ENCODE assay signal across 27 cellular contexts in the genomic region with DNA sequence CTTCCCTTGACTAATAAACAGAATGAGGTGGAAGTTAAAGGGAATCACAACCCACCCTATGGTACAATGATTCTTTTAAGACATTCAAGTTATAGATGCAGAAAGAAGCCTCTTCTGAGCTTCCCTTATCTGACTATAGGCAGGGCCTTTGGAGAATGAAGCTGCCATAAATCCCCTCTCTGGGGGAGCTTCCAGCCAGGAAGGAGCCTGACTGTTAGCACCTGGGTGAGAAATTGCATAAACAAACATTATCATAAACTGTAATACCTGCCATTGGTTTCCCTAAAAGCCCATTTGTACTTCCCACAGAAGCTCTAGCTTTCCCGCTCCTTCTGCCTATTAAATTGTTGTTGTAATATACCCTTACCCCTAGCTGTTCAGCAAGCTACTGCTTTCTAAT.
A peak's percentile ranks its signal among the peaks of the same experiment; 100 is the strongest.
DNase-seq lines count a peak whose midpoint lies in the region; ATAC-seq, FAIRE-seq and TF ChIP-seq lines count a peak whose summit lies in the region.
"Had no signal": no experiment of that assay in that cellular context is flagged by ENCODE, and none has a peak within 500 bp of the region (broad histone marks: within the 10 kb centered on the region; RNA-seq: fewer than 3 reads in every experiment).

No MANE protein-coding gene starts in this region.

- no peak overlapping the region for H3K4me3 ChIP-seq in CD4-positive, CD25-positive, alpha-beta regulatory T cell (ENCODE audit: low read depth, low read length)
- no peak overlapping the region for H3K4me3 ChIP-seq in HUES6 (ENCODE audit: low read depth, low read length)
- H3K4me3 ChIP-seq in naive thymus-derived CD4-positive, alpha-beta T cell (ENCODE audit: low read length), result no peak overlapping the region
- H3K4me3 ChIP-seq: ascending aorta, dorsolateral prefrontal cortex had no signal

- no peak for TF ChIP-seq CTCF in activated B cell treated with CpG ODN at 0.5 μM for 24 hours (IDR thresholded peaks at IDR 0.05)

- peaks cover 17% of the 10 kb centered on the region for H3K4me1 ChIP-seq in CD4-positive, CD25-positive, alpha-beta regulatory T cell (ENCODE audit: control insufficient read depth, insufficient read depth, low read length, poor library complexity, severe bottlenecking)
- H3K4me1 ChIP-seq in HUES6 (ENCODE audit: control insufficient read depth, insufficient read depth, low read length), result peaks cover 28% of the 10 kb centered on the region
- peaks cover 12 to 29% of the 10 kb centered on the region in 2 donors for H3K4me1 ChIP-seq in naive thymus-derived CD4-positive, alpha-beta T cell (ENCODE audit: control insufficient read depth in 2 of 2, insufficient read depth in 2 of 2, low read length in 2 of 2)
- H3K4me1 ChIP-seq: ascending aorta had no signal

- no peak for FAIRE-seq in frontal cortex (lab: Jason Lieb, UNC)
- FAIRE-seq: keratinocyte, small intestine had no signal

- no peaks in the 10 kb centered on the region for H3K27me3 Mint-ChIP-seq in CD4-positive, CD25-positive, alpha-beta regulatory T cell
- H3K27me3 Mint-ChIP-seq in activated B cell treated with CpG ODN at 0.5 μM for 24 hours, result no peaks in the 10 kb centered on the region
- no peaks in the 10 kb centered on the region for H3K27me3 Mint-ChIP-seq in naive thymus-derived CD4-positive, alpha-beta T cell
- H3K27me3 Mint-ChIP-seq: activated CD4-positive, alpha-beta T cell treated with anti-CD3 and anti-CD28 coated beads, Interleukin-2, amount 10 ng/mL, durations not matched to agents 7 days and 5 days; central memory CD8-positive, alpha-beta T cell had no signal

- intact Hi-C loops in activated B cell treated with CpG ODN at 0.5 μM for 24 hours (cut with micrococcal nuclease), result loop anchor here (1.0 to 5.0 kb wide), 2 partner anchors 9 to 191 kb away; no protein-coding TSS in a partner anchor
- intact Hi-C loops in naive thymus-derived CD4-positive, alpha-beta T cell (cut with micrococcal nuclease), result no loop called here

- POLR2A ChIA-PET in activated B cell treated with CpG ODN at 0.5 μM for 24 hours (lab: Charles Lee), result interaction anchor here (0.6 to 6.9 kb wide), 13 partner anchors 9 to 191 kb away, joined by 3 to 68 read pairs (median 5); a partner anchor contains a TSS
- POLR2A ChIA-PET in naive thymus-derived CD4-positive, alpha-beta T cell (lab: Charles Lee), result interaction anchor here (0.9 to 1.9 kb wide), 9 partner anchors 9 to 151 kb away, joined by 3 to 9 read pairs (median 4); a partner anchor contains a TSS

- peak overlapping the region; percentile 21 to 80 (median 65) for H3K27ac Mint-ChIP-seq in CD4-positive, CD25-positive, alpha-beta regulatory T cell
- H3K27ac Mint-ChIP-seq in activated B cell treated with CpG ODN at 0.5 μM for 24 hours, result peak overlapping the region; percentile 100
- H3K27ac Mint-ChIP-seq in naive thymus-derived CD4-positive, alpha-beta T cell, result peak overlapping the region; percentile 8 to 99 (median 89)

- H3K9me3 Mint-ChIP-seq in CD4-positive, CD25-positive, alpha-beta regulatory T cell, result peaks cover 0 to 8% (median 0%) of the 10 kb centered on the region in 7 donors
- H3K9me3 Mint-ChIP-seq in activated B cell treated with CpG ODN at 0.5 μM for 24 hours, result no peaks in the 10 kb centered on the region
- H3K9me3 Mint-ChIP-seq in naive thymus-derived CD4-positive, alpha-beta T cell, result peaks cover 5 to 44% (median 12%) of the 10 kb centered on the region in 11 donors
- H3K9me3 Mint-ChIP-seq: central memory CD8-positive, alpha-beta T cell had no signal

- no peak overlapping the region for H3K4me3 Mint-ChIP-seq in CD4-positive, CD25-positive, alpha-beta regulatory T cell
- peak overlapping the region; percentile 32 for H3K4me3 Mint-ChIP-seq in activated B cell treated with CpG ODN at 0.5 μM for 24 hours
- H3K4me3 Mint-ChIP-seq in naive thymus-derived CD4-positive, alpha-beta T cell, result peak overlapping the region in 3 of 10 donors; percentile 13 to 63 (median 27)
- H3K4me3 Mint-ChIP-seq: activated CD4-positive, alpha-beta T cell treated with anti-CD3 and anti-CD28 coated beads, Interleukin-2, amount 10 ng/mL, durations not matched to agents 7 days and 5 days; central memory CD8-positive, alpha-beta T cell had no signal

- no peak overlapping the region for H3K27ac ChIP-seq in CD4-positive, CD25-positive, alpha-beta regulatory T cell (ENCODE audit: insufficient read depth, low read length, poor library complexity, severe bottlenecking)
- H3K27ac ChIP-seq in HUES6 (ENCODE audit: low read depth, low read length), result peak overlapping the region; percentile 25; the same call in 1 of the 2 replicates
- no peak overlapping the region for H3K27ac ChIP-seq in naive thymus-derived CD4-positive, alpha-beta T cell (ENCODE audit: low read depth, low read length)
- H3K27ac ChIP-seq: ascending aorta, RWPE1 had no signal

- H3K36me3 ChIP-seq in CD4-positive, CD25-positive, alpha-beta regulatory T cell (ENCODE audit: control insufficient read depth, insufficient read depth, low read length), result no peaks in the 10 kb centered on the region
- no peaks in the 10 kb centered on the region for H3K36me3 ChIP-seq in HUES6 (ENCODE audit: control insufficient read depth, insufficient read depth, low read length)
- H3K36me3 ChIP-seq in naive thymus-derived CD4-positive, alpha-beta T cell (ENCODE audit: control insufficient read depth in 2 of 3, insufficient read depth in 3 of 3, low read length in 3 of 3), result no peaks in the 10 kb centered on the region
- H3K36me3 ChIP-seq: ascending aorta had no signal

- no peaks in the 10 kb centered on the region for H3K9me3 ChIP-seq in CD4-positive, CD25-positive, alpha-beta regulatory T cell (ENCODE audit: control insufficient read depth in 2 of 2, low read length in 2 of 2)
- H3K9me3 ChIP-seq in HUES6 (ENCODE audit: control insufficient read depth, insufficient read depth, low read depth, low read length), result peaks cover 15% of the 10 kb centered on the region
- H3K9me3 ChIP-seq in naive thymus-derived CD4-positive, alpha-beta T cell (ENCODE audit: control insufficient read depth in 2 of 3, low read length in 3 of 3), result peaks cover 0 to 3% (median 0%) of the 10 kb centered on the region in 3 experiments
- H3K9me3 ChIP-seq: ascending aorta had no signal

- ATAC-seq in CD4-positive, CD25-positive, alpha-beta regulatory T cell (ENCODE audit: low read depth in 2 of 2), result no peak
- ATAC-seq in activated B cell treated with CpG ODN at 0.5 μM for 24 hours (ENCODE audit: low read depth), result no peak
- no peak for ATAC-seq in naive thymus-derived CD4-positive, alpha-beta T cell
- no peak for ATAC-seq in HG03039 (IDR thresholded peaks at IDR 0.05; ENCODE audit: unreplicated experiment)
- ATAC-seq in GM18502 (IDR thresholded peaks at IDR 0.05; ENCODE audit: poor library complexity, unreplicated experiment), result no peak

- peaks cover 4% of the 10 kb centered on the region for H3K36me3 Mint-ChIP-seq in CD4-positive, CD25-positive, alpha-beta regulatory T cell
- peaks cover 74% of the 10 kb centered on the region for H3K36me3 Mint-ChIP-seq in activated B cell treated with CpG ODN at 0.5 μM for 24 hours (ENCODE audit: low read depth)
- peaks cover 5 to 55% (median 14%) of the 10 kb centered on the region in 5 donors for H3K36me3 Mint-ChIP-seq in naive thymus-derived CD4-positive, alpha-beta T cell

- H3K4me1 Mint-ChIP-seq in CD4-positive, CD25-positive, alpha-beta regulatory T cell, result peaks cover 15 to 52% (median 44%) of the 10 kb centered on the region in 4 donors
- H3K4me1 Mint-ChIP-seq in activated B cell treated with CpG ODN at 0.5 μM for 24 hours, result peaks cover 81% of the 10 kb centered on the region
- peaks cover 24 to 56% (median 51%) of the 10 kb centered on the region in 7 donors for H3K4me1 Mint-ChIP-seq in naive thymus-derived CD4-positive, alpha-beta T cell

- no peak for DNase-seq in CD4-positive, CD25-positive, alpha-beta regulatory T cell
- DNase-seq in activated B cell treated with CpG ODN at 0.5 μM for 24 hours, result no peak
- DNase-seq in naive thymus-derived CD4-positive, alpha-beta T cell, result no peak
- no peak for DNase-seq in frontal cortex (ENCODE audit: low spot score in 2 of 2)
- no peak for DNase-seq in NCI-H345 treated with DMSO at 0.1 percent for 48 hours (lab: John Stamatoyannopoulos, UW; ENCODE audit: unreplicated experiment)
- DNase-seq: activated CD4-positive, alpha-beta T cell treated with anti-CD3 and anti-CD28 coated beads, Interleukin-2, amount 10 ng/mL, durations not matched to agents 7 days and 5 days; activated T-cell treated with anti-CD3 and anti-CD28 coated beads for 4 hours; COR-L47; DMS79 treated with DMSO at 0.1 percent for 48 hours; dorsolateral prefrontal cortex; erythroblast; foreskin melanocyte; H7; KBM-7; mesenchymal stem cell; NCI-H187; NCI-H226; small intestine; stimulated activated CD4-positive, alpha-beta T cell treated with anti-CD3 and anti-CD28 coated beads, Interleukin-2, amount 100 ng/mL, for 48 hours; trophoblast cell had no signal

- CTCF ChIA-PET in activated B cell treated with CpG ODN at 0.5 μM for 24 hours (lab: Charles Lee), result interaction anchor here (1.5 to 1.8 kb wide), 3 partner anchors 9 to 82 kb away, joined by 4 to 5 read pairs (median 5); a partner anchor contains a TSS
- CTCF ChIA-PET in naive thymus-derived CD4-positive, alpha-beta T cell (lab: Charles Lee), result interaction anchor here (0.9 to 1.3 kb wide), 2 partner anchors 19 to 82 kb away, joined by 3 to 4 read pairs; no protein-coding TSS in a partner anchor

- H3K27me3 ChIP-seq in CD4-positive, CD25-positive, alpha-beta regulatory T cell (ENCODE audit: control insufficient read depth, insufficient read depth, low read length), result no peaks in the 10 kb centered on the region
- no peaks in the 10 kb centered on the region for H3K27me3 ChIP-seq in HUES6 (ENCODE audit: control insufficient read depth, insufficient read depth, low read length)
- no peaks in the 10 kb centered on the region for H3K27me3 ChIP-seq in naive thymus-derived CD4-positive, alpha-beta T cell (ENCODE audit: control insufficient read depth in 2 of 2, insufficient read depth in 2 of 2, low read length in 2 of 2)
- H3K27me3 ChIP-seq: ascending aorta, dorsolateral prefrontal cortex had no signal

- peak overlapping the region; percentile 21 for H3K9ac ChIP-seq in HUES6 (ENCODE audit: low read length)
